Comparison of ENCODE assay signal across 7 cellular contexts in genomic region chr11:6438979-6439571, GRCh38. TPM values are rescaled to one million over a fixed set of nuclear protein-coding genes. Genes with fewer than 3 reads are reported as not detected.
DNase-seq lines count a peak whose midpoint lies in the region; FAIRE-seq and TF ChIP-seq lines count a peak whose summit lies in the region.

No MANE protein-coding gene starts in this region.

- no peaks in the 10 kb centered on the region for H3K79me2 ChIP-seq in Loucy (ENCODE audit: insufficient read depth, low read length)
- H3K79me2 ChIP-seq in keratinocyte (ENCODE audit: control insufficient read depth, insufficient read depth, low read length), result no peaks in the 10 kb centered on the region

- H3K4me2 ChIP-seq in Loucy (ENCODE audit: low read depth, low read length, poor library complexity, severe bottlenecking) (peak overlapping the region; percentile 19), keratinocyte (ENCODE audit: control insufficient read depth, extremely low read depth, insufficient read depth, low read depth, low read length) (no peak overlapping the region)

- H3K27ac ChIP-seq in SK-N-MC (no peak overlapping the region), keratinocyte (ENCODE audit: control insufficient read depth, insufficient read depth, low read length) (no peak overlapping the region)

- H2AFZ ChIP-seq in Loucy (ENCODE audit: low read length) (peak overlapping the region; percentile 91), keratinocyte (ENCODE audit: control insufficient read depth, low read length) (no peak overlapping the region)

- H3K36me3 ChIP-seq in Loucy (ENCODE audit: insufficient read depth, low read length) (no peaks in the 10 kb centered on the region), SK-N-MC (ENCODE audit: insufficient read depth, low read length) (no peaks in the 10 kb centered on the region), bronchial epithelial cell (ENCODE audit: control insufficient read depth, insufficient read depth, low read length) (no peaks in the 10 kb centered on the region), keratinocyte (ENCODE audit: control insufficient read depth in 2 of 2, extremely low read depth in 1 of 2, insufficient read depth in 2 of 2, low read length in 2 of 2) (no peaks in the 10 kb centered on the region)

- no peaks in the 10 kb centered on the region for H4K20me1 ChIP-seq in Loucy (ENCODE audit: insufficient read depth, low read length, poor library complexity, severe bottlenecking)
- no peaks in the 10 kb centered on the region for H4K20me1 ChIP-seq in keratinocyte (ENCODE audit: control insufficient read depth, extremely low read depth, insufficient read depth, low read length)

- H3K9me1 ChIP-seq in keratinocyte (ENCODE audit: control insufficient read depth, extremely low read depth, insufficient read depth, low read length), result no peaks in the 10 kb centered on the region

- DNase-seq in GF-D8 (lab: John Stamatoyannopoulos, UW) (peak; percentile 9), SK-N-MC (ENCODE audit: low read depth, low spot score) (peak; percentile 50), bronchial epithelial cell (ENCODE audit: low read depth) (peak; percentile 59), keratinocyte (ENCODE audit: low read depth, low spot score) (no peak), GM19238 (ENCODE audit: insufficient read length, low spot score) (no peak)
- DNase-seq in stimulated activated CD4-positive, alpha-beta T cell treated with anti-CD3 and anti-CD28 coated beads, Interleukin-4, amount 100 ng/mL, for 4 hours, result peak; percentile 9 to 23

- FAIRE-seq in bronchial epithelial cell (lab: Jason Lieb, UNC) (no peak), keratinocyte (lab: Jason Lieb, UNC) (peak; percentile 86)

- TF ChIP-seq CTCF in Loucy (conservative IDR thresholded peaks at IDR 0.05; ENCODE audit: low read length), result peak; percentile 86
- peak; percentile 85 for TF ChIP-seq CTCF in bronchial epithelial cell (IDR thresholded peaks at IDR 0.05; ENCODE audit: insufficient read depth, low read length, severe bottlenecking)
- peak; percentile 83 to 89 (median 85) for TF ChIP-seq CTCF in keratinocyte (optimal IDR thresholded peaks at IDR 0.05 in 1 of 3, IDR thresholded peaks at IDR 0.05 in 1 of 3, conservative IDR thresholded peaks at IDR 0.05 in 1 of 3; ENCODE audit: extremely low read depth in 1 of 3, insufficient read depth in 2 of 3, low read length in 3 of 3)

- no peaks in the 10 kb centered on the region for H3K9me3 ChIP-seq in Loucy (ENCODE audit: insufficient read depth, low read depth, low read length)
- H3K9me3 ChIP-seq in SK-N-MC (ENCODE audit: low read depth, low read length), result no peaks in the 10 kb centered on the region
- H3K9me3 ChIP-seq in keratinocyte (ENCODE audit: control insufficient read depth, low read depth, low read length), result no peaks in the 10 kb centered on the region

- no peak overlapping the region for H3K4me3 ChIP-seq in Loucy (ENCODE audit: low read length, poor library complexity, severe bottlenecking)
- no peak overlapping the region for H3K4me3 ChIP-seq in SK-N-MC
- H3K4me3 ChIP-seq in bronchial epithelial cell (ENCODE audit: low read depth, low read length), result no peak overlapping the region
- H3K4me3 ChIP-seq in keratinocyte (ENCODE audit: control insufficient read depth in 2 of 3, extremely low read depth in 1 of 3, insufficient read depth in 2 of 3, low read depth in 1 of 3, low read length in 3 of 3), result no peak overlapping the region

- H3K9ac ChIP-seq in Loucy (ENCODE audit: low read depth, low read length, poor library complexity, severe bottlenecking), result no peak overlapping the region
- H3K9ac ChIP-seq in SK-N-MC (ENCODE audit: insufficient read length), result no peak overlapping the region
- no peak overlapping the region for H3K9ac ChIP-seq in keratinocyte (ENCODE audit: control insufficient read depth, extremely low read depth, insufficient read depth, low read length)

- H3K4me1 ChIP-seq in Loucy (ENCODE audit: insufficient read depth, low read length, poor library complexity, severe bottlenecking) (peaks cover 20% of the 10 kb centered on the region), keratinocyte (ENCODE audit: control insufficient read depth, extremely low read depth, insufficient read depth, low read length) (no peaks in the 10 kb centered on the region)

- no peaks in the 10 kb centered on the region for H3K9me2 ChIP-seq in Loucy (replicated peaks; ENCODE audit: low read depth, low read length)

- H3K27me3 ChIP-seq in Loucy (ENCODE audit: insufficient read depth, low read length, poor library complexity, severe bottlenecking) (no peaks in the 10 kb centered on the region), bronchial epithelial cell (ENCODE audit: control insufficient read depth, insufficient read depth, low read length) (no peaks in the 10 kb centered on the region), keratinocyte (ENCODE audit: control insufficient read depth, extremely low read depth, insufficient read depth, low read length) (no peaks in the 10 kb centered on the region)

- dilution Hi-C loops in keratinocyte (cut with MboI; ENCODE audit: extremely low pct_ligation_motif_present, low sequenced_read_pairs), result no loop called here

- H3F3A ChIP-seq in Loucy (ENCODE audit: low read depth), result no peaks in the 10 kb centered on the region

RNA-seq across cellular contexts. Expression of gene HPX, which starts 1.7 kb away (rescaled TPM):
- 0.26 and 0.51 TPM in 2 replicates for total RNA-seq in bronchial epithelial cell
- 0.35 to 1.5 TPM (median 0.76 TPM) in 3 replicates for polyA plus RNA-seq in keratinocyte
- 0.26 TPM for polyA plus RNA-seq in keratinocyte (2011; ENCODE audit: low read depth)
- polyA plus RNA-seq in keratinocyte (2011; cell fraction: cytosol; rRNA removed), result 0.08 and 0.13 TPM in 2 replicates
- polyA plus RNA-seq in keratinocyte (2011; cell fraction: nucleus; rRNA removed), result 7.6 and 11.3 TPM in 2 replicates
- 0.10 and 1.4 TPM in 2 replicates for polyA plus RNA-seq in keratinocyte (2012; ENCODE audit: low replicate concordance)
- 2.3 to 2.8 TPM in 2 of 3 replicates, not detected in the other for polyA minus RNA-seq in keratinocyte
- not detected for polyA minus RNA-seq in keratinocyte (2011; cell fraction: cytosol; rRNA and poly(A)+ RNA removed)
- 3.0 and 9.7 TPM in 2 replicates for polyA minus RNA-seq in keratinocyte (2011; cell fraction: nucleus; rRNA and poly(A)+ RNA removed)

RNA-seq across cellular contexts. Expression of gene APBB1, which starts 20.2 kb away (rescaled TPM):
- total RNA-seq in bronchial epithelial cell, result 1.7 and 1.8 TPM in 2 replicates
- 3.7 to 7.4 TPM (median 5.0 TPM) in 3 replicates for polyA plus RNA-seq in keratinocyte
- 0.75 TPM for polyA plus RNA-seq in keratinocyte (2011; ENCODE audit: low read depth)
- 4.7 and 7.0 TPM in 2 replicates for polyA plus RNA-seq in keratinocyte (2011; cell fraction: cytosol; rRNA removed)
- 5.7 and 8.0 TPM in 2 replicates for polyA plus RNA-seq in keratinocyte (2011; cell fraction: nucleus; rRNA removed)
- polyA plus RNA-seq in keratinocyte (2012; ENCODE audit: low replicate concordance), result 1.2 and 7.0 TPM in 2 replicates
- polyA minus RNA-seq in keratinocyte, result 6.0 to 12.8 TPM (median 9.2 TPM) in 3 replicates
- 7.1 TPM for polyA minus RNA-seq in keratinocyte (2011; cell fraction: cytosol; rRNA and poly(A)+ RNA removed)
- 3.7 and 4.6 TPM in 2 replicates for polyA minus RNA-seq in keratinocyte (2011; cell fraction: nucleus; rRNA and poly(A)+ RNA removed)

RNA-seq across cellular contexts. Expression of gene TRIM3, which starts 34.7 kb away (rescaled TPM):
- total RNA-seq in bronchial epithelial cell, result 7.6 and 9.9 TPM in 2 replicates
- 9.7 to 12.6 TPM (median 10.3 TPM) in 3 replicates for polyA plus RNA-seq in keratinocyte
- polyA plus RNA-seq in keratinocyte (2011; ENCODE audit: low read depth), result 6.2 TPM
- 2.6 and 4.7 TPM in 2 replicates for polyA plus RNA-seq in keratinocyte (2011; cell fraction: cytosol; rRNA removed)
- 41.9 and 48.6 TPM in 2 replicates for polyA plus RNA-seq in keratinocyte (2011; cell fraction: nucleus; rRNA removed)
- 9.7 and 10.4 TPM in 2 replicates for polyA plus RNA-seq in keratinocyte (2012; ENCODE audit: low replicate concordance)
- polyA minus RNA-seq in keratinocyte, result 9.5 to 14.6 TPM (median 10.5 TPM) in 3 replicates
- polyA minus RNA-seq in keratinocyte (2011; cell fraction: cytosol; rRNA and poly(A)+ RNA removed), result 19.6 TPM
- 21.0 and 21.7 TPM in 2 replicates for polyA minus RNA-seq in keratinocyte (2011; cell fraction: nucleus; rRNA and poly(A)+ RNA removed)

RNA-seq across cellular contexts. Expression of gene ARFIP2, which starts 42.1 kb away (rescaled TPM):
- total RNA-seq in bronchial epithelial cell, result 59.3 and 72.7 TPM in 2 replicates
- 65.2 to 89.3 TPM (median 66.3 TPM) in 3 replicates for polyA plus RNA-seq in keratinocyte
- 65.2 TPM for polyA plus RNA-seq in keratinocyte (2011; ENCODE audit: low read depth)
- polyA plus RNA-seq in keratinocyte (2011; cell fraction: cytosol; rRNA removed), result 49.1 and 58.3 TPM in 2 replicates
- polyA plus RNA-seq in keratinocyte (2011; cell fraction: nucleus; rRNA removed), result 150 and 166 TPM in 2 replicates
- 44.1 and 45.3 TPM in 2 replicates for polyA plus RNA-seq in keratinocyte (2012; ENCODE audit: low replicate concordance)
- 42.7 to 50.8 TPM (median 48.8 TPM) in 3 replicates for polyA minus RNA-seq in keratinocyte
- polyA minus RNA-seq in keratinocyte (2011; cell fraction: cytosol; rRNA and poly(A)+ RNA removed), result 38.6 TPM
- 26.8 and 30.3 TPM in 2 replicates for polyA minus RNA-seq in keratinocyte (2011; cell fraction: nucleus; rRNA and poly(A)+ RNA removed)

RNA-seq across cellular contexts. Expression of gene TIMM10B, which starts 42.2 kb away (rescaled TPM):
- total RNA-seq in bronchial epithelial cell, result 39.5 and 42.1 TPM in 2 replicates
- 32.9 to 39.7 TPM (median 34.1 TPM) in 3 replicates for polyA plus RNA-seq in keratinocyte
- polyA plus RNA-seq in keratinocyte (2011; ENCODE audit: low read depth), result 7.2 TPM
- 33.6 and 43.6 TPM in 2 replicates for polyA plus RNA-seq in keratinocyte (2011; cell fraction: cytosol; rRNA removed)
- polyA plus RNA-seq in keratinocyte (2011; cell fraction: nucleus; rRNA removed), result 31.7 and 35.2 TPM in 2 replicates
- polyA plus RNA-seq in keratinocyte (2012; ENCODE audit: low replicate concordance), result 23.8 and 32.7 TPM in 2 replicates
- polyA minus RNA-seq in keratinocyte, result 29.9 to 65.8 TPM (median 33.2 TPM) in 3 replicates
- polyA minus RNA-seq in keratinocyte (2011; cell fraction: cytosol; rRNA and poly(A)+ RNA removed), result 25.3 TPM
- polyA minus RNA-seq in keratinocyte (2011; cell fraction: nucleus; rRNA and poly(A)+ RNA removed), result 21.1 and 34.7 TPM in 2 replicates

Comparison
In these comparisons a context has a peak if more than half of its experiments do, and no peak if none do; other contexts are left out.
1. DNase-seq: peak in GF-D8 (single experiment), SK-N-MC (single experiment), bronchial epithelial cell (single experiment) and stimulated activated CD4-positive, alpha-beta T cell treated with anti-CD3 and anti-CD28 coated beads, Interleukin-4, amount 100 ng/mL, for 4 hours (2 of 2); none in keratinocyte (single experiment) and GM19238 (single experiment).
2. Peak in every context shown above with its lines, with median percentiles within 50 percentile points of each other: CTCF ChIP-seq.